Comparison of ENCODE assay signal across 15 cellular contexts in genomic region chr6:128694303-128695009, GRCh38.
A peak's percentile ranks its signal among the peaks of the same experiment; 100 is the strongest.
DNase-seq lines count a peak whose midpoint lies in the region; ATAC-seq, FAIRE-seq and TF ChIP-seq lines count a peak whose summit lies in the region.
"Had no signal": no experiment of that assay in that cellular context is flagged by ENCODE, and none has a peak within 500 bp of the region (broad histone marks: within the 10 kb centered on the region; RNA-seq: fewer than 3 reads in every experiment).

No MANE protein-coding gene starts in this region.

- WGBS in small intestine, 3 donors: 75 to 87% (median 83%) methylated on average over 1 of the region's 1 CpG

- TF ChIP-seq CTCF in GM13977 (IDR thresholded peaks at IDR 0.05; ENCODE audit: extremely low read depth, insufficient read depth, missing control alignments): no peak

- no peaks in the 10 kb centered on the region for H3K4me1 ChIP-seq in small intestine (ENCODE audit: control insufficient read depth in 2 of 2, insufficient read depth in 1 of 2, low read depth in 1 of 2, low read length in 1 of 2)
- H3K4me1 ChIP-seq: left lung, spleen, upper lobe of right lung had no signal

- H3K36me3 ChIP-seq in small intestine (ENCODE audit: control insufficient read depth in 2 of 2, insufficient read depth in 2 of 2, low read length in 2 of 2): no peaks in the 10 kb centered on the region
- H3K36me3 ChIP-seq: left lung, spleen, upper lobe of right lung had no signal

- no peak overlapping the region for H3K27ac ChIP-seq in small intestine (ENCODE audit: low read depth in 1 of 2, low read length in 1 of 2)
- H3K27ac ChIP-seq: left lung, spleen, upper lobe of right lung had no signal

- no peak overlapping the region for H3K4me3 ChIP-seq in small intestine (ENCODE audit: low read depth in 1 of 2, low read length in 2 of 2)
- H3K4me3 ChIP-seq: left lung, spleen, upper lobe of right lung had no signal

- H3K27me3 ChIP-seq in small intestine (ENCODE audit: control insufficient read depth in 2 of 2, insufficient read depth in 2 of 2, low read length in 2 of 2): no peaks in the 10 kb centered on the region
- H3K27me3 ChIP-seq: left lung, spleen, upper lobe of right lung had no signal

- TF ChIP-seq POLR2A in erythroblast (IDR thresholded peaks at IDR 0.05; ENCODE audit: low read length): no peak

- no peaks in the 10 kb centered on the region for H3K9me3 ChIP-seq in small intestine (ENCODE audit: control insufficient read depth, low read depth)
- H3K9me3 ChIP-seq: left lung, spleen, upper lobe of right lung had no signal

- no peak for FAIRE-seq in small intestine (lab: Jason Lieb, UNC)

- in situ Hi-C loops in GM13977 (cut with MboI; ENCODE audit: low pct_unique_long_range_greater_than_20kb, low sequenced_read_pairs, unreplicated experiment): no loop called here

- ATAC-seq in GM18861 (IDR thresholded peaks at IDR 0.05; ENCODE audit: unreplicated experiment) (peak; percentile 100), GM21515 (IDR thresholded peaks at IDR 0.05; ENCODE audit: unreplicated experiment) (peak; percentile 75), HG03039 (IDR thresholded peaks at IDR 0.05; ENCODE audit: unreplicated experiment) (peak; percentile 63)
- ATAC-seq: left lung, upper lobe of right lung had no signal

- peak; percentile 36 for DNase-seq in OCI-M1 (lab: John Stamatoyannopoulos, UW)
- no peak for DNase-seq in NCI-H345 treated with DMSO at 0.1 percent for 48 hours (lab: John Stamatoyannopoulos, UW; ENCODE audit: unreplicated experiment)
- DNase-seq in erythroblast (lab: John Stamatoyannopoulos, UW): no peak
- no peak for DNase-seq in small intestine
- no peak for DNase-seq in GM13977 (ENCODE audit: low spot score)
- DNase-seq: activated T-cell treated with anti-CD3 and anti-CD28 coated beads for 4 hours, DMS79 treated with DMSO at 0.1 percent for 48 hours, left lung, NCI-H1105, NCI-H526 treated with DMSO at 0.1 percent for 48 hours, spleen, upper lobe of right lung had no signal
